21 cellular contexts compared by ENCODE assay signal in genomic region chr18:51092097-51092496, GRCh38.
DNase-seq lines count a peak whose midpoint lies in the region; ATAC-seq and TF ChIP-seq lines count a peak whose summit lies in the region.
"Had no signal": no experiment of that assay in that cellular context is flagged by ENCODE, and none has a peak within 500 bp of the region (broad histone marks: within the 10 kb centered on the region; RNA-seq: fewer than 3 reads in every experiment).

No MANE protein-coding gene starts in this region.

- H3K4me1 ChIP-seq in left lung (no peaks in the 10 kb centered on the region), upper lobe of right lung (no peaks in the 10 kb centered on the region)

- H3K4me3 ChIP-seq in left lung: no peak overlapping the region
- no peak overlapping the region for H3K4me3 ChIP-seq in upper lobe of right lung
- H3K4me3 ChIP-seq: PC-9 had no signal

- DNase-seq in DMS53 (lab: John Stamatoyannopoulos, UW): peak; percentile 40
- no peak for DNase-seq in DMS53 treated with DMSO at 0.1 percent for 48 hours (lab: John Stamatoyannopoulos, UW; ENCODE audit: unreplicated experiment)
- DNase-seq in stimulated activated naive CD8-positive, alpha-beta T cell treated with anti-CD3 and anti-CD28 coated beads, Interleukin-15, amount 100 ng/mL, for 72 hours: no peak
- no peak for DNase-seq in stimulated activated naive CD8-positive, alpha-beta T cell treated with anti-CD3 and anti-CD28 coated beads, Interleukin-15, Interleukin-2, amounts not matched to agents 100 U/mL and 50 U/mL, for 24 hours
- DNase-seq in left lung: no peak
- no peak for DNase-seq in upper lobe of right lung
- no peak for DNase-seq in kidney glomerular epithelial cell (lab: John Stamatoyannopoulos, UW)
- no peak for DNase-seq in posterior vena cava (ENCODE audit: low spot score)
- DNase-seq: 8988T; AML-193; C1 segment of cervical spinal cord; CD8-positive, alpha-beta T cell; MV-4-11; NCI-H1105 treated with DMSO at 0.1 percent for 48 hours; NCI-H2029 treated with DMSO at 0.1 percent for 48 hours; NCI-H2171 treated with DMSO at 0.1 percent for 48 hours; NCI-H524 treated with DMSO at 0.1 percent for 48 hours; PC-9; SIG-M5 had no signal

- no peaks in the 10 kb centered on the region for H3K36me3 ChIP-seq in left lung
- H3K36me3 ChIP-seq in upper lobe of right lung: no peaks in the 10 kb centered on the region

- intact Hi-C loops in left lung (cut with DNase I) (no loop called here), upper lobe of right lung (cut with DNase I) (no loop called here), posterior vena cava (cut with DNase I) (no loop called here)

- H3K27me3 Mint-ChIP-seq in stimulated activated naive CD8-positive, alpha-beta T cell treated with anti-CD3 and anti-CD28 coated beads, Interleukin-15, amount 100 ng/mL, for 72 hours: peaks cover 8% of the 10 kb centered on the region

- H3K4me3 Mint-ChIP-seq in stimulated activated naive CD8-positive, alpha-beta T cell treated with anti-CD3 and anti-CD28 coated beads, Interleukin-15, amount 100 ng/mL, for 72 hours: no peak overlapping the region
- H3K4me3 Mint-ChIP-seq: CD8-positive, alpha-beta T cell; IgD-negative memory B cell had no signal

- no peak overlapping the region for H3K27ac Mint-ChIP-seq in stimulated activated naive CD8-positive, alpha-beta T cell treated with anti-CD3 and anti-CD28 coated beads, Interleukin-15, amount 100 ng/mL, for 72 hours
- H3K27ac Mint-ChIP-seq: CD8-positive, alpha-beta T cell; IgD-negative memory B cell had no signal

- no peaks in the 10 kb centered on the region for H3K4me1 Mint-ChIP-seq in stimulated activated naive CD8-positive, alpha-beta T cell treated with anti-CD3 and anti-CD28 coated beads, Interleukin-15, amount 100 ng/mL, for 72 hours

- peaks cover 14 to 24% of the 10 kb centered on the region in 2 donors for H3K9me3 Mint-ChIP-seq in stimulated activated naive CD8-positive, alpha-beta T cell treated with anti-CD3 and anti-CD28 coated beads, Interleukin-15, amount 100 ng/mL, for 72 hours

- ATAC-seq in stimulated activated naive CD8-positive, alpha-beta T cell treated with anti-CD3 and anti-CD28 coated beads, Interleukin-15, amount 100 ng/mL, for 72 hours: peak; percentile 28
- no peak for ATAC-seq in stimulated activated naive CD8-positive, alpha-beta T cell treated with anti-CD3 and anti-CD28 coated beads, Interleukin-15, Interleukin-2, amounts not matched to agents 100 U/mL and 50 U/mL, for 24 hours
- ATAC-seq in left lung (peak; percentile 88), upper lobe of right lung (peak; percentile 49)
- ATAC-seq: CD8-positive, alpha-beta T cell had no signal

- H3K27me3 ChIP-seq in left lung: no peaks in the 10 kb centered on the region
- H3K27me3 ChIP-seq in upper lobe of right lung: no peaks in the 10 kb centered on the region

- H3K9me3 ChIP-seq in left lung: peaks cover 0 to 16% of the 10 kb centered on the region in 2 donors
- H3K9me3 ChIP-seq in upper lobe of right lung: peaks cover 17% of the 10 kb centered on the region

- no peak for TF ChIP-seq CTCF in left lung (IDR thresholded peaks at IDR 0.05)
- TF ChIP-seq CTCF in upper lobe of right lung (IDR thresholded peaks at IDR 0.05): no peak

- H3K27ac ChIP-seq in left lung: no peak overlapping the region
- H3K27ac ChIP-seq in upper lobe of right lung: no peak overlapping the region
- H3K27ac ChIP-seq: PC-9, RWPE1 had no signal
